ENCODE assay signal across 24 cellular contexts in the genomic region with DNA sequence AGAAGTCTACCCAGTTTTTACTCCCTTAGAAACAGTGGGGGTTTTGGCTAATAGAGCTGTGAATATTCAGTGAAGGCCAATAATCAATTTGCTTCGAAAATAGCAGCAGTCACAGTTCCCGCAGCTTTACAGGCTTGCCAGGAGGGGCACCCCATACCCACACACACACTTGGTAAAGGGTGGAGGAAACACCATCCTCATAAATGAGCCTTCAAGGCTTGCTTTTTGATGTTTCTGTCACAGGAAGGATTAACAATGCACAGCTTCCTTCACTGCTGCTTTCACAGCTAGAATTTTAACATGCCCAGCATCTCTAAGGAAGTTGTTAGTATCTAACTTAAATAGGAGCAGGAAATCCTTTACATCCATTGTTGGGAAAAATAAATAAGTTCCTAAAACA.
DNase-seq lines count a peak whose midpoint lies in the region; ATAC-seq and TF ChIP-seq lines count a peak whose summit lies in the region.
"Had no signal": no experiment of that assay in that cellular context is flagged by ENCODE, and none has a peak within 500 bp of the region (broad histone marks: within the 10 kb centered on the region; RNA-seq: fewer than 3 reads in every experiment).

No MANE protein-coding gene starts in this region.

- no peak for TF ChIP-seq CTCF in tibial artery (IDR thresholded peaks at IDR 0.05)

- 80% methylated on average over 1 of the region's 2 CpGs for WGBS in HUES64

- H3K4me1 ChIP-seq in HUES64 (ENCODE audit: insufficient read depth, low read length) (peaks cover 40% of the 10 kb centered on the region), tibial artery (no peaks in the 10 kb centered on the region)
- H3K4me1 ChIP-seq: pancreas, thyroid gland had no signal

- ATAC-seq in SK-N-SH treated with all-trans-retinoic acid at 6 μM for 48 hours = peak; percentile 32; the same call in 1 of the 3 replicates
- no peak for ATAC-seq in HG03460 (IDR thresholded peaks at IDR 0.05; ENCODE audit: unreplicated experiment)
- ATAC-seq: activated CD8-positive, alpha-beta T cell treated with anti-CD3 and anti-CD28 coated beads, Interleukin-2, amount 10 ng/mL, durations not matched to agents 7 days and 5 days; left lobe of liver; pancreas; sciatic nerve; stimulated activated naive CD8-positive, alpha-beta T cell treated with anti-CD3 and anti-CD28 coated beads, Interleukin-15, amount 100 ng/mL, for 72 hours had no signal

- peak; percentile 66 for DNase-seq in iPS DF 4.7 (ENCODE audit: extremely low read depth, low spot score)
- no peak for DNase-seq in NCI-H146 (lab: John Stamatoyannopoulos, UW)
- no peak for DNase-seq in tibial artery
- DNase-seq in stimulated activated CD4-positive, alpha-beta T cell treated with anti-CD3 and anti-CD28 coated beads, Interleukin-4, amount 100 ng/mL, for 1 hour = no peak
- DNase-seq: activated CD4-positive, CD25-positive, alpha-beta regulatory T cell treated with anti-CD3 and anti-CD28 coated beads, Interleukin-2, amount 50 U/mL, for 72 hours; activated CD8-positive, alpha-beta T cell treated with anti-CD3 and anti-CD28 coated beads, Interleukin-2, amount 10 ng/mL, durations not matched to agents 7 days and 5 days; activated effector memory CD4-positive, alpha-beta T cell treated with Interleukin-2 at 50 U/mL for 16 hours; activated T-cell treated with anti-CD3 and anti-CD28 coated beads for 4 hours; CD4-positive, alpha-beta T cell; GDM1; immature natural killer cell; naive B cell; NCI-H1694; NCI-H2227 treated with DMSO at 0.1 percent for 48 hours; NCI-H774; pancreas; stimulated activated naive CD8-positive, alpha-beta T cell treated with anti-CD3 and anti-CD28 coated beads, Interleukin-15, amount 100 ng/mL, for 72 hours; SW 1271; thyroid gland had no signal

- H3K9me3 ChIP-seq in HUES64 (ENCODE audit: insufficient read depth, low read depth, low read length) (0 out of 2 replicates have a peak, but pooled peaks cover 8% of the 10 kb centered on the region), tibial artery (no peaks in the 10 kb centered on the region)
- H3K9me3 ChIP-seq: pancreas, thyroid gland had no signal

- H3K36me3 ChIP-seq in HUES64 (ENCODE audit: insufficient read depth, low read length) (no peaks in the 10 kb centered on the region), tibial artery (no peaks in the 10 kb centered on the region)
- H3K36me3 ChIP-seq: pancreas, thyroid gland had no signal

- H3K4me3 ChIP-seq in HUES64 (ENCODE audit: low read length) = no peak overlapping the region
- no peak overlapping the region for H3K4me3 ChIP-seq in tibial artery
- H3K4me3 ChIP-seq: pancreas, thyroid gland had no signal

- intact Hi-C loops in tibial artery (cut with DNase I; ENCODE audit: low total_unique reads) = no loop called here

- peak overlapping the region; percentile 63 for H3K27ac ChIP-seq in HUES64 (ENCODE audit: low read depth, low read length)
- no peak overlapping the region for H3K27ac ChIP-seq in tibial artery
- H3K27ac ChIP-seq: pancreas, thyroid gland had no signal

- peak overlapping the region; percentile 18; the same call in 1 of the 2 replicates for H3K9ac ChIP-seq in HUES64 (ENCODE audit: low read depth, low read length)

- no peaks in the 10 kb centered on the region for H3K27me3 ChIP-seq in HUES64 (ENCODE audit: insufficient read depth, low read length)
- no peaks in the 10 kb centered on the region for H3K27me3 ChIP-seq in tibial artery
- H3K27me3 ChIP-seq: pancreas, thyroid gland had no signal

TF ChIP-seq in SK-N-SH treated with all-trans-retinoic acid at 6 μM for 48 hours, 23 proteins besides CTCF, POLR2A, EP300 and RAD21:
- no peak for TF ChIP-seq OSR1 (CRISPR knock-in tag; IDR thresholded peaks at IDR 0.05)
- no peak for TF ChIP-seq ZNF565 (CRISPR knock-in tag; conservative IDR thresholded peaks at IDR 0.05; ENCODE audit: low read depth)
- TF ChIP-seq BACH2 (CRISPR knock-in tag; IDR thresholded peaks at IDR 0.05; ENCODE audit: borderline replicate concordance) = no peak
- TF ChIP-seq, protein P1, sequence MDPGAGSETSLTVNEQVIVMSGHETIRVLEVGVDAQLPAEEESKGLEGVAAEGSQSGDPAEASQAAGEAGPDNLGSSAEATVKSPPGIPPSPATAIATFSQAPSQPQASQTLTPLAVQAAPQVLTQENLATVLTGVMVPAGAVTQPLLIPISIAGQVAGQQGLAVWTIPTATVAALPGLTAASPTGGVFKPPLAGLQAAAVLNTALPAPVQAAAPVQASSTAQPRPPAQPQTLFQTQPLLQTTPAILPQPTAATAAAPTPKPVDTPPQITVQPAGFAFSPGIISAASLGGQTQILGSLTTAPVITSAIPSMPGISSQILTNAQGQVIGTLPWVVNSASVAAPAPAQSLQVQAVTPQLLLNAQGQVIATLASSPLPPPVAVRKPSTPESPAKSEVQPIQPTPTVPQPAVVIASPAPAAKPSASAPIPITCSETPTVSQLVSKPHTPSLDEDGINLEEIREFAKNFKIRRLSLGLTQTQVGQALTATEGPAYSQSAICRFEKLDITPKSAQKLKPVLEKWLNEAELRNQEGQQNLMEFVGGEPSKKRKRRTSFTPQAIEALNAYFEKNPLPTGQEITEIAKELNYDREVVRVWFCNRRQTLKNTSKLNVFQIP (CRISPR knock-in tag; IDR thresholded peaks at IDR 0.05; ENCODE audit: borderline replicate concordance, low read depth) = no peak
- TF ChIP-seq, protein P2, sequence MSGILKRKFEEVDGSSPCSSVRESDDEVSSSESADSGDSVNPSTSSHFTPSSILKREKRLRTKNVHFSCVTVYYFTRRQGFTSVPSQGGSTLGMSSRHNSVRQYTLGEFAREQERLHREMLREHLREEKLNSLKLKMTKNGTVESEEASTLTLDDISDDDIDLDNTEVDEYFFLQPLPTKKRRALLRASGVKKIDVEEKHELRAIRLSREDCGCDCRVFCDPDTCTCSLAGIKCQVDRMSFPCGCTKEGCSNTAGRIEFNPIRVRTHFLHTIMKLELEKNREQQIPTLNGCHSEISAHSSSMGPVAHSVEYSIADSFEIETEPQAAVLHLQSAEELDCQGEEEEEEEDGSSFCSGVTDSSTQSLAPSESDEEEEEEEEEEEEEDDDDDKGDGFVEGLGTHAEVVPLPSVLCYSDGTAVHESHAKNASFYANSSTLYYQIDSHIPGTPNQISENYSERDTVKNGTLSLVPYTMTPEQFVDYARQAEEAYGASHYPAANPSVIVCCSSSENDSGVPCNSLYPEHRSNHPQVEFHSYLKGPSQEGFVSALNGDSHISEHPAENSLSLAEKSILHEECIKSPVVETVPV (CRISPR knock-in tag; IDR thresholded peaks at IDR 0.05) = no peak
TF ChIP-seq in SK-N-SH treated with all-trans-retinoic acid at 6 μM for 48 hours: peak in this region for 0.
